ENCODE assay signal across 1 cellular context in the genomic region with DNA sequence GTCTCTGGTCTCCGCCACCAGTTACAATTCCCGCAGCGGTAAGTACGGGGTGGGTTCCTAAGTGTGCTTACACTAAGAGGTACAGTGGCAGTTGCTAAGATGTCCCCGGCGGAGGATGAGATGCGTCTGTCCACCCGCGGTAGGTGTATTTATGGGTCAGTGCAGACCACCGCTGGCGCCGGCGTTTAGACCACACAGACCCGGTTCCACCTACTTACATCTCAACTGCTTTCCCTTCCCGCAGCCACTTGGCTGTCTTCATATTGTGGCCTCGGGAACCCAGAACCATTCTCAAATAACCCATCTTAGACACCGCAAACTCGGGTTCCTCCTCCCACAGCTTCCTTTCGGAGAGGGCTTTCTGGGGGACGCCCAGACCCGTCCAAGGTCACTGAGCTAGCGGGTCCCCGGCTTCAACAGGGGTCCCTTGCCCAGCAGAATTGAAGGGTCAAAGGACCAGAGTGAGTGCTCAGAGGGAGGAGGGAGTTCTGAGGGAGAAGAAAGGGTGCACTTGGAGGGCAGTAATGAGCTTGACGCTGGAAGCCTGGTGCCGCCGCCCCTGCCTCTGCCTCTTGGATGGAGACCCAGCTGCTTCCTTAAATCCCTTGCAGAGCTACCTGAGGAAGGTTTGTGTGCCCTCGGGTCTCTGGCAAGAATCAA.
A peak's percentile ranks its signal among the peaks of the same experiment; 100 is the strongest.
TF ChIP-seq lines count a peak whose summit lies in the region.

No MANE protein-coding gene starts in this region.

TF ChIP-seq in GM23338, 12 proteins besides CTCF, POLR2A, EP300 and RAD21 (continued from another document):
- TF ChIP-seq REST (IDR thresholded peaks at IDR 0.05; ENCODE audit: unreplicated experiment) (no peak), EZH2 (IDR thresholded peaks at IDR 0.05; ENCODE audit: low read depth, unreplicated experiment) (peak; percentile 79), ZNF331 (CRISPR knock-in tag; IDR thresholded peaks at IDR 0.05; ENCODE audit: low read depth) (no peak)
